In genomic region chr1:3086272-3086671, GRCh38 we compare ENCODE assay signal across 8 cellular contexts. TPM values are rescaled to one million over a fixed set of nuclear protein-coding genes. Genes with fewer than 3 reads are reported as not detected.
"Had no signal": no experiment of that assay in that cellular context is flagged by ENCODE, and none has a peak within 500 bp of the region (broad histone marks: within the 10 kb centered on the region; RNA-seq: fewer than 3 reads in every experiment).

No MANE protein-coding gene starts in this region.

- DNase-seq: H9, HCEC 1CT, HFFc6, IMR-90, KG1 had no signal

- H3K4me3 Mint-ChIP-seq: GM23338, H9, HFFc6 had no signal

- H3K4me3 ChIP-seq: GM23338, K562 had no signal

- H3K27ac Mint-ChIP-seq: GM23338, H9, HFFc6 had no signal

- ATAC-seq: GM23338, K562 had no signal

- H3K9me3 Mint-ChIP-seq: H9 had no signal

RNA-seq across cellular contexts. Expression of gene PRDM16, which starts 17.3 kb away (rescaled TPM):
- total RNA-seq: HFFc6, HT-29, IMR-90 had no signal
